In the genomic region with DNA sequence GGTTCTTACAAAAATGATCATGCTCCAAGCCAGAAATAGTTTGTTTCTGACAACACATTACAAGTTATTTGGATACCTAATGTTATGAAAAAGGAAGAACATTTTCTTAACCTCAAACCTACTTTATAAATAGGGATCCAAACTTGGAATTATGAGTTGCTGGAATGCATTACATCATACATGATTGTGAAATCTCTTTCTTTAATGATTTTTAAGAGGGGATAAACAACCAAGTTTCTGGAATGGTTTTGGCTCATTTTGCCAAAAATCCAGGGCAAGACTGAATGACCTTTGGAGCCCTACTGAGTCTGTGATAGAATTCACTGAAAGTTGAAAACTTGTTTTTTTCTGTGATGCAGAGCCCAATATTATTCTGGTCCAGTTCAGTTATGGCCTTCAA, we compare ENCODE assay signal across 7 cellular contexts.
DNase-seq lines count a peak whose midpoint lies in the region; ATAC-seq, FAIRE-seq and TF ChIP-seq lines count a peak whose summit lies in the region.
"Not testable (repeated sequence)": the region's sequence is repeated elsewhere in the genome, so short reads cannot be mapped to it uniquely, and the experiment has no call there.

No MANE protein-coding gene starts in this region.

- not testable (repeated sequence) for BruUV-seq in HepG2 (replicated peaks; lab: Mats Ljungman, UMichigan)

- not testable (repeated sequence) for TF ChIP-seq POLR2A in H54 (IDR thresholded peaks at IDR 0.05; ENCODE audit: low read depth, low read length); HepG2 (IDR thresholded peaks at IDR 0.05; ENCODE audit: insufficient read depth in 1 of 2, low read depth in 2 of 2, low read length in 2 of 2)

- not testable (repeated sequence) for H3K4me2 ChIP-seq in HepG2 (ENCODE audit: low read depth, low read length)

- intact Hi-C loops in Right ventricle myocardium inferior (cut with DNase I); left cardiac atrium (cut with DNase I); HepG2 (cut with micrococcal nuclease; ENCODE audit: unreplicated experiment); pancreas (cut with DNase I): not testable (repeated sequence)

- FAIRE-seq in H54 (lab: Jason Lieb, UNC) (peak; percentile 81), colon (lab: Jason Lieb, UNC) (peak; percentile 61), pancreas (lab: Jason Lieb, UNC) (peak; percentile 81)
- FAIRE-seq in HepG2 (lab: Jason Lieb, UNC): not testable (repeated sequence)

- H3K27ac ChIP-seq in HepG2 (ENCODE audit: extremely low read length, insufficient read depth, low read length); pancreas: not testable (repeated sequence)
- H3K27ac ChIP-seq in subcutaneous abdominal adipose tissue (ENCODE audit: low read depth, low read length): peak overlapping the region; percentile 30

- not testable (repeated sequence) for H3K4me3 ChIP-seq in HepG2 (replicated peaks in 1 of 3; ENCODE audit: insufficient read depth in 1 of 3, low read depth in 2 of 3, low read length in 3 of 3); pancreas; subcutaneous abdominal adipose tissue (ENCODE audit: low read depth in 1 of 5, low read length in 5 of 5)

- POLR2A ChIA-PET in HepG2 (lab: Yijun Ruan, JAX): not testable (repeated sequence)

- H3K36me3 ChIP-seq in HepG2 (replicated peaks in 1 of 2; ENCODE audit: control insufficient read depth in 1 of 2, insufficient read depth in 2 of 2, low read length in 2 of 2); pancreas; subcutaneous abdominal adipose tissue (ENCODE audit: control insufficient read depth in 5 of 5, insufficient read depth in 5 of 5, low read length in 5 of 5): not testable (repeated sequence)

- H2AFZ ChIP-seq in HepG2 (ENCODE audit: low read length): not testable (repeated sequence)

- not testable (repeated sequence) for DNase-seq in H54 (ENCODE audit: insufficient read length, low spot score); Right ventricle myocardium inferior (ENCODE audit: missing footprints); left cardiac atrium; HepG2 (ENCODE audit: low spot score); pancreas

- H4K20me1 ChIP-seq in HepG2 (ENCODE audit: insufficient read depth, low read length): not testable (repeated sequence)

- not testable (repeated sequence) for TF ChIP-seq CTCF in HepG2 (CRISPR knock-in tag; IDR thresholded peaks at IDR 0.05); pancreas (IDR thresholded peaks at IDR 0.05)

- CTCF ChIA-PET in HepG2 (lab: Yijun Ruan, JAX; ENCODE audit: low intra/inter-chr PET ratio, low total read pairs): not testable (repeated sequence)

- H3K27me3 ChIP-seq in HepG2 (ENCODE audit: control insufficient read depth in 1 of 2, insufficient read depth in 2 of 2, low read length in 2 of 2); pancreas; subcutaneous abdominal adipose tissue (ENCODE audit: control insufficient read depth in 5 of 5, insufficient read depth in 4 of 5, low read length in 5 of 5): not testable (repeated sequence)

- H3K79me2 ChIP-seq in HepG2 (ENCODE audit: insufficient read depth, low read length): not testable (repeated sequence)

- peak; percentile 67 for ATAC-seq in Right ventricle myocardium inferior
- peak; percentile 23 to 33 for ATAC-seq in left cardiac atrium
- not testable (repeated sequence) for ATAC-seq in HepG2
- peak in 3 of 4 donors; percentile 19 to 44 (median 34) for ATAC-seq in pancreas

- not testable (repeated sequence) for TF ChIP-seq RAD21 in HepG2 (CRISPR knock-in tag; IDR thresholded peaks at IDR 0.05)

- not testable (repeated sequence) for H3K9me3 ChIP-seq in HepG2 (ENCODE audit: low read length); pancreas; subcutaneous abdominal adipose tissue (ENCODE audit: control insufficient read depth in 5 of 5, low read length in 5 of 5)

- H3K9ac ChIP-seq in HepG2 (ENCODE audit: insufficient read depth, low read depth, low read length); subcutaneous abdominal adipose tissue (ENCODE audit: low read length in 5 of 5): not testable (repeated sequence)

- in situ Hi-C loops in HepG2 (cut with HindIII; ENCODE audit: extremely low pct_ligation_motif_present, low pct_unique_long_range_greater_than_20kb): not testable (repeated sequence)

- H3K4me1 ChIP-seq in HepG2 (ENCODE audit: insufficient read depth, low read length); pancreas: not testable (repeated sequence)
- H3K4me1 ChIP-seq in subcutaneous abdominal adipose tissue (ENCODE audit: control insufficient read depth in 5 of 5, insufficient read depth in 5 of 5, low read length in 5 of 5): peaks cover 0 to 12% (median 3%) of the 10 kb centered on the region in 5 donors

- not testable (repeated sequence) for TF ChIP-seq EP300 in HepG2 (IDR thresholded peaks at IDR 0.05; ENCODE audit: low read depth in 2 of 2, low read length in 2 of 2); HepG2 (CRISPR knock-in tag; IDR thresholded peaks at IDR 0.05; ENCODE audit: borderline replicate concordance)

TF ChIP-seq in HepG2, 621 proteins besides CTCF, POLR2A, EP300 and RAD21:
- TF ChIP-seq ATF7 (IDR thresholded peaks at IDR 0.05): 0 out of 2 replicates have a peak, but pooled peaks have one; percentile 9
- not testable (repeated sequence) for TF ChIP-seq ATF7 (CRISPR knock-in tag; IDR thresholded peaks at IDR 0.05)
